12 cellular contexts compared by ENCODE assay signal in genomic region chr3:137988152-137988551, GRCh38. TPM values are rescaled to one million over a fixed set of nuclear protein-coding genes. Genes with fewer than 3 reads are reported as not detected.
A peak's percentile ranks its signal among the peaks of the same experiment; 100 is the strongest.
DNase-seq lines count a peak whose midpoint lies in the region; ATAC-seq, FAIRE-seq and TF ChIP-seq lines count a peak whose summit lies in the region.
"Had no signal": no experiment of that assay in that cellular context is flagged by ENCODE, and none has a peak within 500 bp of the region (broad histone marks: within the 10 kb centered on the region; RNA-seq: fewer than 3 reads in every experiment).

No MANE protein-coding gene starts in this region.

- 26% methylated on average over 4 of the region's 4 CpGs for WGBS in SK-N-SH (ENCODE audit: low lambda C conversion rate)

- no peaks in the 10 kb centered on the region for H3K36me3 Mint-ChIP-seq in activated T-helper 2 cell treated with anti-CD3 and anti-CD28 coated beads, Interferon-gamma antibody, Interleukin-2, Interleukin-4, amounts not matched to agents 10 μg/mL and 5 μg/mL and 100 μg/mL, durations not matched to agents 14 hours and 24 hours and 36 hours (ENCODE audit: low read depth)

- H3K4me1 Mint-ChIP-seq in activated T-helper 2 cell treated with anti-CD3 and anti-CD28 coated beads, Interferon-gamma antibody, Interleukin-2, Interleukin-4, amounts not matched to agents 10 μg/mL and 5 μg/mL and 100 μg/mL, durations not matched to agents 14 hours and 24 hours and 36 hours (ENCODE audit: low read depth): peaks cover 2% of the 10 kb centered on the region

- H3K9me2 ChIP-seq in SK-N-SH: no peaks in the 10 kb centered on the region

- H3K4me2 ChIP-seq in SK-N-SH: no peak overlapping the region

- H3K27ac Mint-ChIP-seq in activated T-helper 2 cell treated with anti-CD3 and anti-CD28 coated beads, Interferon-gamma antibody, Interleukin-2, Interleukin-4, amounts not matched to agents 10 μg/mL and 5 μg/mL and 100 μg/mL, durations not matched to agents 14 hours and 24 hours and 36 hours: no peak overlapping the region

- no peaks in the 10 kb centered on the region for H3K36me3 ChIP-seq in SK-N-SH (replicated peaks in 1 of 2; ENCODE audit: control insufficient read depth in 1 of 2, insufficient read depth in 2 of 2, low read length in 1 of 2)

- H3K4me1 ChIP-seq in SK-N-SH (ENCODE audit: control insufficient read depth in 1 of 2, insufficient read depth in 2 of 2, low read depth in 1 of 2, low read length in 1 of 2): no peaks in the 10 kb centered on the region

- POLR2A ChIA-PET in SK-N-SH (lab: Yijun Ruan, JAX): no interaction called here

- TF ChIP-seq CTCF in SK-N-SH (IDR thresholded peaks at IDR 0.05): no peak

- no peaks in the 10 kb centered on the region for H4K20me1 ChIP-seq in SK-N-SH (ENCODE audit: insufficient read depth)

- no peaks in the 10 kb centered on the region for H3K9me3 Mint-ChIP-seq in activated T-helper 2 cell treated with anti-CD3 and anti-CD28 coated beads, Interferon-gamma antibody, Interleukin-2, Interleukin-4, amounts not matched to agents 10 μg/mL and 5 μg/mL and 100 μg/mL, durations not matched to agents 14 hours and 24 hours and 36 hours

- H3F3A ChIP-seq in SK-N-SH (replicated peaks; ENCODE audit: insufficient read depth): no peaks in the 10 kb centered on the region

- H3K27me3 Mint-ChIP-seq in activated T-helper 2 cell treated with anti-CD3 and anti-CD28 coated beads, Interferon-gamma antibody, Interleukin-2, Interleukin-4, amounts not matched to agents 10 μg/mL and 5 μg/mL and 100 μg/mL, durations not matched to agents 14 hours and 24 hours and 36 hours (ENCODE audit: low read depth): no peaks in the 10 kb centered on the region

- no peak for TF ChIP-seq EP300 in SK-N-SH (IDR thresholded peaks at IDR 0.05; ENCODE audit: borderline replicate concordance in 1 of 2, low read depth in 1 of 2, low read length in 1 of 2)

- no peak overlapping the region for H3K4me3 Mint-ChIP-seq in activated T-helper 2 cell treated with anti-CD3 and anti-CD28 coated beads, Interferon-gamma antibody, Interleukin-2, Interleukin-4, amounts not matched to agents 10 μg/mL and 5 μg/mL and 100 μg/mL, durations not matched to agents 14 hours and 24 hours and 36 hours (ENCODE audit: low read depth)

- TF ChIP-seq RAD21 in SK-N-SH (IDR thresholded peaks at IDR 0.05; ENCODE audit: low read length): no peak

- no peak overlapping the region for H3K27ac ChIP-seq in SK-N-SH (ENCODE audit: low read depth in 2 of 2, low read length in 1 of 2)

- no peak overlapping the region for H2AFZ ChIP-seq in SK-N-SH (ENCODE audit: low read depth)

- H3K9me3 ChIP-seq in SK-N-SH: no peaks in the 10 kb centered on the region

- FAIRE-seq in GM12892 (lab: Jason Lieb, UNC): peak; percentile 98
- FAIRE-seq: HTR-8/SVneo had no signal

- no peaks in the 10 kb centered on the region for H3K79me2 ChIP-seq in SK-N-SH (ENCODE audit: insufficient read depth)

- H3K4me3 ChIP-seq in SK-N-SH (ENCODE audit: low read depth in 2 of 2, low read length in 1 of 2): no peak overlapping the region

- TF ChIP-seq POLR2A in GM12892 (IDR thresholded peaks at IDR 0.05; ENCODE audit: low read depth, low read length): no peak

- no peaks in the 10 kb centered on the region for H3K27me3 ChIP-seq in SK-N-SH (ENCODE audit: insufficient read depth)

- DNase-seq in GM12892 (ENCODE audit: insufficient read length) (no peak), NCI-H2029 (lab: John Stamatoyannopoulos, UW) (peak; percentile 84), SK-N-SH (no peak), LoVo (ENCODE audit: low spot score) (no peak), kidney glomerular epithelial cell (lab: John Stamatoyannopoulos, UW) (no peak)
- no peak for DNase-seq in activated T-helper 2 cell treated with anti-CD3 and anti-CD28 coated beads, Interferon-gamma antibody, Interleukin-2, Interleukin-4, amounts not matched to agents 10 μg/mL and 5 μg/mL and 100 μg/mL, durations not matched to agents 14 hours and 24 hours and 36 hours (ENCODE audit: low spot score)
- DNase-seq: activated CD4-positive, alpha-beta T cell treated with anti-CD3 and anti-CD28 coated beads for 4 hours; hippocampal formation had no signal

- H3K9ac ChIP-seq in SK-N-SH: no peak overlapping the region

- intact Hi-C loops in activated T-helper 2 cell treated with anti-CD3 and anti-CD28 coated beads, Interferon-gamma antibody, Interleukin-2, Interleukin-4, amounts not matched to agents 10 μg/mL and 5 μg/mL and 100 μg/mL, durations not matched to agents 14 hours and 24 hours and 36 hours (cut with micrococcal nuclease): no loop called here

- ATAC-seq in GM19324 (IDR thresholded peaks at IDR 0.05; ENCODE audit: low FRiP score, unreplicated experiment): peak; percentile 84
- ATAC-seq in HG02938 (IDR thresholded peaks at IDR 0.05; ENCODE audit: unreplicated experiment): peak; percentile 78

- CTCF ChIA-PET in SK-N-SH (lab: Yijun Ruan, JAX): interaction anchor here (1.1 to 2.1 kb wide), 2 partner anchors 16 to 17 kb away, joined by 3 to 7 read pairs; no protein-coding TSS in a partner anchor

TF ChIP-seq in SK-N-SH, 30 proteins besides CTCF, POLR2A, EP300 and RAD21 (continues in another document):
- no peak for TF ChIP-seq RXRA (IDR thresholded peaks at IDR 0.05; ENCODE audit: borderline replicate concordance, low read depth)
- no peak for TF ChIP-seq FOXM1 (IDR thresholded peaks at IDR 0.05; ENCODE audit: low read depth)
- TF ChIP-seq USF1 (IDR thresholded peaks at IDR 0.05; ENCODE audit: borderline replicate concordance, low read depth): no peak
- no peak for TF ChIP-seq TAF1 (IDR thresholded peaks at IDR 0.05; ENCODE audit: borderline replicate concordance, low read depth, low read length)
- no peak for TF ChIP-seq ZBTB33 (IDR thresholded peaks at IDR 0.05; ENCODE audit: borderline replicate concordance, low read depth)
- TF ChIP-seq TCF12 (IDR thresholded peaks at IDR 0.05): no peak
- no peak for TF ChIP-seq USF2 (IDR thresholded peaks at IDR 0.05; ENCODE audit: borderline replicate concordance, low read depth, low read length)
- no peak for TF ChIP-seq EZH2phosphoT487 (IDR thresholded peaks at IDR 0.05; ENCODE audit: borderline replicate concordance, low read depth)
- no peak for TF ChIP-seq YY1 (IDR thresholded peaks at IDR 0.05; ENCODE audit: low read depth)
- no peak for TF ChIP-seq RFX5 (IDR thresholded peaks at IDR 0.05; ENCODE audit: low read length)
- no peak for TF ChIP-seq FOXJ3 (CRISPR knock-in tag; IDR thresholded peaks at IDR 0.05)

RNA-seq across cellular contexts. Expression of gene CLDN18, which starts 21.8 kb away (rescaled TPM):
- not detected for polyA plus RNA-seq in GM12892 (2012; ENCODE audit: missing spikeins)
- not detected in 2 replicates for polyA plus RNA-seq in SK-N-SH (2012; rRNA removed)
- polyA plus RNA-seq in SK-N-SH (2012; cell fraction: cytosol; rRNA removed): not detected in 2 replicates
- not detected in 2 replicates for polyA plus RNA-seq in SK-N-SH (2012; cell fraction: nucleus; rRNA removed)
- not detected in 2 replicates for total RNA-seq in activated T-helper 2 cell treated with anti-CD3 and anti-CD28 coated beads, Interferon-gamma antibody, Interleukin-2, Interleukin-4, amounts not matched to agents 10 μg/mL and 5 μg/mL and 100 μg/mL, durations not matched to agents 14 hours and 24 hours and 36 hours
- total RNA-seq: omental fat pad had no signal
